15 cellular contexts compared by ENCODE assay signal in the genomic region with DNA sequence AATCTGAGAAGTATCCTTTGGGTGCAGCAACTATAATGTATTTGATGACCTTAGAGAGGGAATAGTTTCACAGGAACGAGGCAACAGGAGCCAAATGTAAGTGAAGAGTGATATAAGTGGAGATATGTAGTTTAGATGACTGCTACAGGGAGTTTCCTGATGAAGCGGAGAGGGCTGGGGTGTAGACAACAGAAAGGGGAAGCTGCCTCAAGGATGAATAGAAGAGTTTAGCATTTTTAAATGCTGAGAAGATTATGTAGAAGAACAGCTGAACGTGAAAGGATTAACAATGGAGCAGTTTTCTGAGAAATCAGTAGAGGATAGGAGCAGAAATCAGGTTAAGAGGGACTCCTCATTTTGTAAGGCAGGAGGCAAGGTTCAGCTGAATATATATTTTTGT.
"Had no signal": no experiment of that assay in that cellular context is flagged by ENCODE, and none has a peak within 500 bp of the region (broad histone marks: within the 10 kb centered on the region; RNA-seq: fewer than 3 reads in every experiment).

No MANE protein-coding gene starts in this region.

- H3K4me1 Mint-ChIP-seq: activated CD4-positive, alpha-beta T cell treated with anti-CD3 and anti-CD28 coated beads, Interleukin-2, amount 10 ng/mL, durations not matched to agents 7 days and 5 days had no signal

- H3K9me3 ChIP-seq: ascending aorta had no signal

- H3K4me3 ChIP-seq: ascending aorta, lung, smooth muscle cell had no signal

- H3K36me3 Mint-ChIP-seq: natural killer cell had no signal

- H3K27ac ChIP-seq: ascending aorta had no signal

- H3K4me3 Mint-ChIP-seq: activated CD4-positive, alpha-beta T cell treated with anti-CD3 and anti-CD28 coated beads, Interleukin-2, amount 10 ng/mL, durations not matched to agents 7 days and 5 days; endodermal cell; natural killer cell; type B pancreatic cell had no signal

- DNase-seq: activated CD4-positive, alpha-beta T cell treated with anti-CD3 and anti-CD28 coated beads, Interleukin-2, amount 10 ng/mL, durations not matched to agents 7 days and 5 days; activated effector memory CD4-positive, alpha-beta T cell treated with Interleukin-2 at 50 U/mL for 16 hours; activated T-cell treated with anti-CD3 and anti-CD28 coated beads, Interleukin-2, amount 50 U/mL, for 1 hour; endodermal cell; erythroblast; hippocampal formation; left cardiac atrium; natural killer cell; nucleus accumbens; right cardiac atrium; SW 1271 had no signal

- H3K9me3 Mint-ChIP-seq: activated CD4-positive, alpha-beta T cell treated with anti-CD3 and anti-CD28 coated beads, Interleukin-2, amount 10 ng/mL, durations not matched to agents 7 days and 5 days; endodermal cell; natural killer cell; type B pancreatic cell had no signal

- H3K36me3 ChIP-seq: ascending aorta had no signal

- H3K27me3 Mint-ChIP-seq: activated CD4-positive, alpha-beta T cell treated with anti-CD3 and anti-CD28 coated beads, Interleukin-2, amount 10 ng/mL, durations not matched to agents 7 days and 5 days; type B pancreatic cell had no signal

- ATAC-seq: left cardiac atrium, natural killer cell, right cardiac atrium had no signal

- H3K27ac Mint-ChIP-seq: activated CD4-positive, alpha-beta T cell treated with anti-CD3 and anti-CD28 coated beads, Interleukin-2, amount 10 ng/mL, durations not matched to agents 7 days and 5 days; endodermal cell; natural killer cell; type B pancreatic cell had no signal
